In the genomic region with DNA sequence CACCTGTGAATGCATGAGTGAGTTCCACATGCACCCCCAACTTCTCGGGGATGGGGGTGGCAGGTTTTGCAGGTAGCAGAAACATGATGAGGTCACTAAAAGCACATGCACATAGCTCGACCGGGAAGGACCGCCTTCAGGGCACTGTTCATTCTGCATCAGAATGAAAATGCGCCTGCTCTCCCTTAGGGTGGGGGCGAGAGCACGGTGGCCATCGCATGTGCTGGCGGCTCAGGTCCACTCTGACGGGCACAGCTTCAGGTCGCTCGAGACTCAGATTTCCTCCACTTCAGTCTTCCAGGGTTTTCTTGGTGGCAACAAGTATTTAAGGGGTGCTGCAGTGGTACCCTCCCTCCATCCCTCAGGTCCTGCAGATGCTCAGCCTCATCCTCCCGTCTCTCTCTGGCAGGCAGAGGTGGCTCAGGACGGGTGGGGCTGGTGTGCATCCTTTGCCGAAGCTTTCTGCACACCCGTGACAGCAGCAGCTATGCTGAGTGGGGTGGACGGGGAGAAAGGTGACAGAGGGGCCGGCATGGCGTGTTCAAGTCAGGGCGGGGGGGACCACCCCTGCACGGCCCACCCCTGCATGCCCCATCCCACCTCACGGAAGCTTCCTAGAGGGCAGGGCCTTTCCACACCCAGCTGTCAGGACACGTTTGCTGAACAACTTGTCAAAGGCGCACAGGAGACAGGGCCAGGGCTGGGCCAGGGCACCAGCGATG, we compare ENCODE assay signal across 20 cellular contexts.
"Had no signal": no experiment of that assay in that cellular context is flagged by ENCODE, and none has a peak within 500 bp of the region (broad histone marks: within the 10 kb centered on the region; RNA-seq: fewer than 3 reads in every experiment).

No MANE protein-coding gene starts in this region.

- H3K27ac ChIP-seq: esophagus squamous epithelium, gastroesophageal sphincter, ovary, right lobe of liver, thoracic aorta, transverse colon had no signal

- H3K36me3 ChIP-seq: esophagus squamous epithelium, gastroesophageal sphincter, ovary, right lobe of liver, thoracic aorta, transverse colon had no signal

- H3K4me3 Mint-ChIP-seq: dendritic cell treated with granulocyte-macrophage colony-stimulating factor and Interleukin-4, amounts not matched to agents 40 ng/mL and 50 ng/mL, for 4 days; immature natural killer cell; nephron progenitor cell; stimulated activated memory B cell treated with anti-CD40 and anti-IgM and Interleukin-4, amounts not matched to agents 10 μg/mL and 1 μg/mL and 100 μg/mL, for 72 hours; stimulated activated naive CD8-positive, alpha-beta T cell treated with anti-CD3 and anti-CD28 coated beads, Interleukin-15, Interleukin-2, amounts not matched to agents 100 ng/mL and 50 ng/mL, for 24 hours had no signal

- H3K27ac Mint-ChIP-seq: dendritic cell treated with granulocyte-macrophage colony-stimulating factor and Interleukin-4, amounts not matched to agents 40 ng/mL and 50 ng/mL, for 4 days; immature natural killer cell; nephron progenitor cell; stimulated activated memory B cell treated with anti-CD40 and anti-IgM and Interleukin-4, amounts not matched to agents 10 μg/mL and 1 μg/mL and 100 μg/mL, for 72 hours; stimulated activated naive CD8-positive, alpha-beta T cell treated with anti-CD3 and anti-CD28 coated beads, Interleukin-15, Interleukin-2, amounts not matched to agents 100 ng/mL and 50 ng/mL, for 24 hours had no signal

- ATAC-seq: gastroesophageal sphincter; left colon; left ventricle myocardium superior; right lobe of liver; stimulated activated memory B cell treated with anti-CD40 and anti-IgM and Interleukin-4, amounts not matched to agents 10 μg/mL and 1 μg/mL and 100 μg/mL, for 72 hours had no signal

- H3K4me1 ChIP-seq: gastroesophageal sphincter, right lobe of liver, transverse colon had no signal

- H3K4me3 ChIP-seq: esophagus squamous epithelium, gastroesophageal sphincter, lung, ovary, right lobe of liver, thoracic aorta, transverse colon had no signal

- DNase-seq: esophagus squamous epithelium; foreskin fibroblast; glutamatergic neuron; immature natural killer cell; left colon; left ventricle myocardium superior; mesenchymal stem cell; naive B cell; nephron progenitor cell; ovary; right lobe of liver; stimulated activated CD4-positive, alpha-beta T cell treated with anti-CD3 and anti-CD28 coated beads, Interleukin-1b, Interleukin-23, amount 100 ng/mL, for 48 hours; stimulated activated CD4-positive, alpha-beta T cell treated with anti-CD3 and anti-CD28 coated beads, Interleukin-4, amount 100 ng/mL, for 24 hours; transverse colon had no signal

- H3K36me3 Mint-ChIP-seq: immature natural killer cell; naive B cell; stimulated activated memory B cell treated with anti-CD40 and anti-IgM and Interleukin-4, amounts not matched to agents 10 μg/mL and 1 μg/mL and 100 μg/mL, for 72 hours had no signal

- H3K9me3 Mint-ChIP-seq: dendritic cell treated with granulocyte-macrophage colony-stimulating factor and Interleukin-4, amounts not matched to agents 40 ng/mL and 50 ng/mL, for 4 days; immature natural killer cell; naive B cell; stimulated activated memory B cell treated with anti-CD40 and anti-IgM and Interleukin-4, amounts not matched to agents 10 μg/mL and 1 μg/mL and 100 μg/mL, for 72 hours; stimulated activated naive CD8-positive, alpha-beta T cell treated with anti-CD3 and anti-CD28 coated beads, Interleukin-15, Interleukin-2, amounts not matched to agents 100 ng/mL and 50 ng/mL, for 24 hours had no signal

- H3K4me1 Mint-ChIP-seq: immature natural killer cell; naive B cell; stimulated activated memory B cell treated with anti-CD40 and anti-IgM and Interleukin-4, amounts not matched to agents 10 μg/mL and 1 μg/mL and 100 μg/mL, for 72 hours had no signal

- H3K27me3 ChIP-seq: ovary, right lobe of liver, transverse colon had no signal

- H3K27me3 Mint-ChIP-seq: dendritic cell treated with granulocyte-macrophage colony-stimulating factor and Interleukin-4, amounts not matched to agents 40 ng/mL and 50 ng/mL, for 4 days had no signal

- H3K9me3 ChIP-seq: esophagus squamous epithelium, gastroesophageal sphincter, ovary, right lobe of liver, thoracic aorta, transverse colon had no signal
